In genomic region chr4:184168406-184169019, GRCh38 we compare ENCODE assay signal across 8 cellular contexts. TPM values are rescaled to one million over a fixed set of nuclear protein-coding genes. Genes with fewer than 3 reads are reported as not detected.
DNase-seq lines count a peak whose midpoint lies in the region; ATAC-seq and TF ChIP-seq lines count a peak whose summit lies in the region.

No MANE protein-coding gene starts in this region.

- DNase-seq in COLO829 (ENCODE audit: low spot score) (peak; percentile 64), HL-60 (ENCODE audit: low read depth in 1 of 2, low spot score in 1 of 2) (peak; percentile 25 to 39), SW480 (ENCODE audit: low spot score) (peak; percentile 46), amygdala (lab: John Stamatoyannopoulos, UW) (peak in 51 of 56 donors; percentile 4 to 85 (median 47)), right atrium auricular region (ENCODE audit: low spot score) (peak; percentile 68), renal cortical epithelial cell (ENCODE audit: low read depth) (peak; percentile 32), NCI-H128 (lab: John Stamatoyannopoulos, UW; ENCODE audit: unreplicated experiment) (no peak)

- no peaks in the 10 kb centered on the region for H3K9me3 ChIP-seq in right atrium auricular region

- TF ChIP-seq CTCF in HL-60 (IDR thresholded peaks at IDR 0.05; ENCODE audit: insufficient read depth, low read length) (peak; percentile 80), right atrium auricular region (IDR thresholded peaks at IDR 0.05) (peak; percentile 88 to 98)

- H3K4me1 ChIP-seq in right atrium auricular region: peaks cover 0 to 8% of the 10 kb centered on the region in 2 donors

- ATAC-seq in GM21360 (IDR thresholded peaks at IDR 0.05; ENCODE audit: unreplicated experiment): peak; percentile 81

- H3K27me3 ChIP-seq in HL-60 (ENCODE audit: insufficient read depth, poor library complexity, severe bottlenecking) (peaks cover 11% of the 10 kb centered on the region), right atrium auricular region (no peaks in the 10 kb centered on the region)

- H3K36me3 ChIP-seq in right atrium auricular region: no peaks in the 10 kb centered on the region

- no peak overlapping the region for H3K4me3 ChIP-seq in HL-60 (replicated peaks; ENCODE audit: insufficient read depth, low read length)
- no peak overlapping the region for H3K4me3 ChIP-seq in right atrium auricular region

- H3K27ac ChIP-seq in HL-60 (replicated peaks): no peak overlapping the region
- H3K27ac ChIP-seq in right atrium auricular region: no peak overlapping the region

RNA-seq across cellular contexts. Expression of gene ENPP6, which starts 49.2 kb away (rescaled TPM):
- total RNA-seq in right atrium auricular region (not detected), renal cortical epithelial cell (under 0.01 and 0.35 TPM in 2 replicates)
